17 cellular contexts compared by ENCODE assay signal in genomic region chr10:20596911-20597310, GRCh38.
DNase-seq lines count a peak whose midpoint lies in the region; ATAC-seq and TF ChIP-seq lines count a peak whose summit lies in the region.
"Had no signal": no experiment of that assay in that cellular context is flagged by ENCODE, and none has a peak within 500 bp of the region (broad histone marks: within the 10 kb centered on the region; RNA-seq: fewer than 3 reads in every experiment).

No MANE protein-coding gene starts in this region.

- CTCF ChIA-PET in activated CD8-positive, alpha-beta T cell treated with anti-CD3 and anti-CD28 coated beads, Interleukin-2, amount 10 ng/mL, durations not matched to agents 7 days and 5 days (lab: Charles Lee): no interaction called here

- H3K4me3 ChIP-seq in AG10803 (ENCODE audit: low read length) (no peak overlapping the region), astrocyte of the cerebellum (ENCODE audit: low read depth, low read length) (no peak overlapping the region), H7 (ENCODE audit: insufficient read depth, low read depth, low read length) (no peak overlapping the region)
- H3K4me3 ChIP-seq: dorsolateral prefrontal cortex, gastrocnemius medialis had no signal

- TF ChIP-seq CTCF in AG10803 (conservative IDR thresholded peaks at IDR 0.05; ENCODE audit: low read length) (no peak), astrocyte of the cerebellum (IDR thresholded peaks at IDR 0.05; ENCODE audit: low read depth, low read length, missing control alignments) (no peak), nephron progenitor cell (IDR thresholded peaks at IDR 0.05) (no peak)

- DNase-seq in AG10803 (ENCODE audit: low read depth): peak; percentile 74
- DNase-seq in astrocyte of the cerebellum (ENCODE audit: low read depth): peak; percentile 18
- DNase-seq in left cardiac atrium: no peak
- DNase-seq in nephron progenitor cell: no peak
- DNase-seq in sciatic nerve (ENCODE audit: low spot score): no peak
- no peak for DNase-seq in activated CD8-positive, alpha-beta T cell treated with anti-CD3 and anti-CD28 coated beads, Interleukin-2, amount 10 ng/mL, durations not matched to agents 7 days and 5 days
- no peak for DNase-seq in NOMO-1 treated with dmso at 0.1 percent for 144 hours (lab: John Stamatoyannopoulos, UW; ENCODE audit: unreplicated experiment)
- no peak for DNase-seq in H7
- DNase-seq: activated CD4-positive, alpha-beta T cell treated with anti-CD3 and anti-CD28 coated beads, Interleukin-2, amount 10 ng/mL, durations not matched to agents 24 days and 14 days; activated T-cell treated with anti-CD3 and anti-CD28 coated beads, Interleukin-2, amount 50 U/mL, for 48 hours; COR-L47; dorsolateral prefrontal cortex; gastrocnemius medialis; GF-D8; NCI-H1417 had no signal

- peak overlapping the region; percentile 10 for H3K27ac Mint-ChIP-seq in nephron progenitor cell
- no peak overlapping the region for H3K27ac Mint-ChIP-seq in activated CD8-positive, alpha-beta T cell treated with anti-CD3 and anti-CD28 coated beads, Interleukin-2, amount 10 ng/mL, durations not matched to agents 7 days and 5 days
- H3K27ac Mint-ChIP-seq: activated CD4-positive, alpha-beta T cell treated with anti-CD3 and anti-CD28 coated beads, Interleukin-2, amount 10 ng/mL, durations not matched to agents 24 days and 14 days; T-helper 2 cell treated with Interferon-gamma antibody and Interleukin-4, amounts not matched to agents 5 μg/mL and 100 μg/mL, for 36 hours had no signal

- in situ Hi-C loops in astrocyte of the cerebellum (cut with HindIII; ENCODE audit: low sequenced_read_pairs): no loop called here

- no peaks in the 10 kb centered on the region for H3K36me3 Mint-ChIP-seq in nephron progenitor cell (ENCODE audit: low read depth)
- H3K36me3 Mint-ChIP-seq in activated CD8-positive, alpha-beta T cell treated with anti-CD3 and anti-CD28 coated beads, Interleukin-2, amount 10 ng/mL, durations not matched to agents 7 days and 5 days (ENCODE audit: low read depth): no peaks in the 10 kb centered on the region

- intact Hi-C loops in left cardiac atrium (cut with DNase I) (no loop called here), sciatic nerve (cut with DNase I) (no loop called here)

- no peaks in the 10 kb centered on the region for H3K27me3 Mint-ChIP-seq in nephron progenitor cell (ENCODE audit: low read depth, poor library complexity)
- H3K27me3 Mint-ChIP-seq in activated CD8-positive, alpha-beta T cell treated with anti-CD3 and anti-CD28 coated beads, Interleukin-2, amount 10 ng/mL, durations not matched to agents 7 days and 5 days (ENCODE audit: low read depth): no peaks in the 10 kb centered on the region
- H3K27me3 Mint-ChIP-seq: activated CD4-positive, alpha-beta T cell treated with anti-CD3 and anti-CD28 coated beads, Interleukin-2, amount 10 ng/mL, durations not matched to agents 24 days and 14 days had no signal

- H3K4me1 Mint-ChIP-seq in nephron progenitor cell: peaks cover 15% of the 10 kb centered on the region
- no peaks in the 10 kb centered on the region for H3K4me1 Mint-ChIP-seq in activated CD8-positive, alpha-beta T cell treated with anti-CD3 and anti-CD28 coated beads, Interleukin-2, amount 10 ng/mL, durations not matched to agents 7 days and 5 days (ENCODE audit: low read depth)
- H3K4me1 Mint-ChIP-seq: activated CD4-positive, alpha-beta T cell treated with anti-CD3 and anti-CD28 coated beads, Interleukin-2, amount 10 ng/mL, durations not matched to agents 24 days and 14 days had no signal

- POLR2A ChIA-PET in activated CD8-positive, alpha-beta T cell treated with anti-CD3 and anti-CD28 coated beads, Interleukin-2, amount 10 ng/mL, durations not matched to agents 7 days and 5 days (lab: Charles Lee): no interaction called here

- no peak overlapping the region for H3K4me3 Mint-ChIP-seq in nephron progenitor cell
- no peak overlapping the region for H3K4me3 Mint-ChIP-seq in activated CD8-positive, alpha-beta T cell treated with anti-CD3 and anti-CD28 coated beads, Interleukin-2, amount 10 ng/mL, durations not matched to agents 7 days and 5 days
- H3K4me3 Mint-ChIP-seq: activated CD4-positive, alpha-beta T cell treated with anti-CD3 and anti-CD28 coated beads, Interleukin-2, amount 10 ng/mL, durations not matched to agents 24 days and 14 days; T-helper 2 cell treated with Interferon-gamma antibody and Interleukin-4, amounts not matched to agents 5 μg/mL and 100 μg/mL, for 36 hours had no signal

- H3K36me3 ChIP-seq in H7 (replicated peaks; ENCODE audit: control insufficient read depth, insufficient read depth, low read length): no peaks in the 10 kb centered on the region
- H3K36me3 ChIP-seq: gastrocnemius medialis had no signal

- H3K27me3 ChIP-seq in H7 (ENCODE audit: control insufficient read depth, insufficient read depth, low read length): no peaks in the 10 kb centered on the region
- H3K27me3 ChIP-seq: dorsolateral prefrontal cortex, gastrocnemius medialis had no signal

- no peaks in the 10 kb centered on the region for H3K9me3 Mint-ChIP-seq in nephron progenitor cell
- H3K9me3 Mint-ChIP-seq in activated CD8-positive, alpha-beta T cell treated with anti-CD3 and anti-CD28 coated beads, Interleukin-2, amount 10 ng/mL, durations not matched to agents 7 days and 5 days (ENCODE audit: insufficient read depth): no peaks in the 10 kb centered on the region
- H3K9me3 Mint-ChIP-seq: activated CD4-positive, alpha-beta T cell treated with anti-CD3 and anti-CD28 coated beads, Interleukin-2, amount 10 ng/mL, durations not matched to agents 24 days and 14 days; T-helper 2 cell treated with Interferon-gamma antibody and Interleukin-4, amounts not matched to agents 5 μg/mL and 100 μg/mL, for 36 hours had no signal

- peak; percentile 42 to 84 for ATAC-seq in left cardiac atrium
- no peak for ATAC-seq in sciatic nerve
- no peak for ATAC-seq in activated CD8-positive, alpha-beta T cell treated with anti-CD3 and anti-CD28 coated beads, Interleukin-2, amount 10 ng/mL, durations not matched to agents 7 days and 5 days
- ATAC-seq: gastrocnemius medialis, Panc1 had no signal

Comparison
In these comparisons a context has a peak if more than half of its experiments do, and no peak if none do; other contexts are left out.
1. DNase-seq: peak in AG10803 (single experiment) and astrocyte of the cerebellum (single experiment); none in left cardiac atrium (single experiment), nephron progenitor cell (single experiment), sciatic nerve (single experiment), activated CD8-positive, alpha-beta T cell treated with anti-CD3 and anti-CD28 coated beads, Interleukin-2, amount 10 ng/mL, durations not matched to agents 7 days and 5 days (single experiment), NOMO-1 treated with dmso at 0.1 percent for 144 hours (single experiment) and H7 (single experiment).
2. ATAC-seq: peak in left cardiac atrium (2 of 2); none in sciatic nerve (single experiment) and activated CD8-positive, alpha-beta T cell treated with anti-CD3 and anti-CD28 coated beads, Interleukin-2, amount 10 ng/mL, durations not matched to agents 7 days and 5 days (single experiment).